ENCODE assay signal across 8 cellular contexts in genomic region chr1:58902830-58903229, GRCh38.
DNase-seq lines count a peak whose midpoint lies in the region; ATAC-seq, FAIRE-seq and TF ChIP-seq lines count a peak whose summit lies in the region.
"Had no signal": no experiment of that assay in that cellular context is flagged by ENCODE, and none has a peak within 500 bp of the region (broad histone marks: within the 10 kb centered on the region; RNA-seq: fewer than 3 reads in every experiment).

No MANE protein-coding gene starts in this region.

- H3K9ac ChIP-seq in keratinocyte (ENCODE audit: control insufficient read depth, extremely low read depth, insufficient read depth, low read length) (no peak overlapping the region), stomach smooth muscle (ENCODE audit: low read length in 2 of 2) (peak overlapping the region; percentile 83 to 97)

- H3K9me3 Mint-ChIP-seq in IgD-negative memory B cell, result no peaks in the 10 kb centered on the region
- no peaks in the 10 kb centered on the region for H3K9me3 Mint-ChIP-seq in activated T-helper 2 cell treated with anti-CD3 and anti-CD28 coated beads, Interferon-gamma antibody, Interleukin-2, Interleukin-4, amounts not matched to agents 10 μg/mL and 5 μg/mL and 100 μg/mL, durations not matched to agents 14 hours and 24 hours and 36 hours

- H3K27ac Mint-ChIP-seq in IgD-negative memory B cell, result peak overlapping the region; percentile 4 to 93 (median 80)
- H3K27ac Mint-ChIP-seq in activated T-helper 2 cell treated with anti-CD3 and anti-CD28 coated beads, Interferon-gamma antibody, Interleukin-2, Interleukin-4, amounts not matched to agents 10 μg/mL and 5 μg/mL and 100 μg/mL, durations not matched to agents 14 hours and 24 hours and 36 hours, result peak overlapping the region; percentile 74

- H3K9me3 ChIP-seq in keratinocyte (ENCODE audit: control insufficient read depth, low read depth, low read length) (no peaks in the 10 kb centered on the region), stomach smooth muscle (ENCODE audit: control insufficient read depth in 2 of 2, low read length in 2 of 2) (no peaks in the 10 kb centered on the region)

- H3K27ac ChIP-seq in keratinocyte (ENCODE audit: control insufficient read depth, insufficient read depth, low read length) (no peak overlapping the region), stomach smooth muscle (ENCODE audit: low read length) (peak overlapping the region; percentile 97)

- peak overlapping the region; percentile 48 to 91 (median 84) for H3K4me3 Mint-ChIP-seq in IgD-negative memory B cell
- peak overlapping the region; percentile 20 for H3K4me3 Mint-ChIP-seq in activated T-helper 2 cell treated with anti-CD3 and anti-CD28 coated beads, Interferon-gamma antibody, Interleukin-2, Interleukin-4, amounts not matched to agents 10 μg/mL and 5 μg/mL and 100 μg/mL, durations not matched to agents 14 hours and 24 hours and 36 hours (ENCODE audit: low read depth)

- no peak for TF ChIP-seq CTCF in keratinocyte (optimal IDR thresholded peaks at IDR 0.05 in 1 of 3, IDR thresholded peaks at IDR 0.05 in 1 of 3, conservative IDR thresholded peaks at IDR 0.05 in 1 of 3; ENCODE audit: extremely low read depth in 1 of 3, insufficient read depth in 2 of 3, low read length in 3 of 3)

- H3K36me3 ChIP-seq in keratinocyte (ENCODE audit: control insufficient read depth in 2 of 2, extremely low read depth in 1 of 2, insufficient read depth in 2 of 2, low read length in 2 of 2), result no peaks in the 10 kb centered on the region
- no peaks in the 10 kb centered on the region for H3K36me3 ChIP-seq in stomach smooth muscle (ENCODE audit: control insufficient read depth in 2 of 2, insufficient read depth in 2 of 2, low read length in 2 of 2)

- no peaks in the 10 kb centered on the region for H3K79me2 ChIP-seq in keratinocyte (ENCODE audit: control insufficient read depth, insufficient read depth, low read length)

- peak overlapping the region; percentile 65 for H3K4me2 ChIP-seq in keratinocyte (ENCODE audit: control insufficient read depth, extremely low read depth, insufficient read depth, low read depth, low read length)

- H3K27me3 ChIP-seq in keratinocyte (ENCODE audit: control insufficient read depth, extremely low read depth, insufficient read depth, low read length), result no peaks in the 10 kb centered on the region
- no peaks in the 10 kb centered on the region for H3K27me3 ChIP-seq in stomach smooth muscle (ENCODE audit: control insufficient read depth in 1 of 2, insufficient read depth in 2 of 2, low read length in 2 of 2)

- H4K20me1 ChIP-seq in keratinocyte (ENCODE audit: control insufficient read depth, extremely low read depth, insufficient read depth, low read length), result no peaks in the 10 kb centered on the region

- H3K36me3 Mint-ChIP-seq in IgD-negative memory B cell, result no peaks in the 10 kb centered on the region
- no peaks in the 10 kb centered on the region for H3K36me3 Mint-ChIP-seq in activated T-helper 2 cell treated with anti-CD3 and anti-CD28 coated beads, Interferon-gamma antibody, Interleukin-2, Interleukin-4, amounts not matched to agents 10 μg/mL and 5 μg/mL and 100 μg/mL, durations not matched to agents 14 hours and 24 hours and 36 hours (ENCODE audit: low read depth)

- no peaks in the 10 kb centered on the region for H3K9me1 ChIP-seq in keratinocyte (ENCODE audit: control insufficient read depth, extremely low read depth, insufficient read depth, low read length)

- no peaks in the 10 kb centered on the region for H3K27me3 Mint-ChIP-seq in IgD-negative memory B cell
- peaks cover 5% of the 10 kb centered on the region for H3K27me3 Mint-ChIP-seq in activated T-helper 2 cell treated with anti-CD3 and anti-CD28 coated beads, Interferon-gamma antibody, Interleukin-2, Interleukin-4, amounts not matched to agents 10 μg/mL and 5 μg/mL and 100 μg/mL, durations not matched to agents 14 hours and 24 hours and 36 hours (ENCODE audit: low read depth)

- no peak overlapping the region for H2AFZ ChIP-seq in keratinocyte (ENCODE audit: control insufficient read depth, low read length)

- H3K4me1 ChIP-seq in keratinocyte (ENCODE audit: control insufficient read depth, extremely low read depth, insufficient read depth, low read length) (peaks cover 9% of the 10 kb centered on the region), stomach smooth muscle (ENCODE audit: control insufficient read depth, insufficient read depth, low read length) (peaks cover 21% of the 10 kb centered on the region)

- intact Hi-C loops in activated T-helper 2 cell treated with anti-CD3 and anti-CD28 coated beads, Interferon-gamma antibody, Interleukin-2, Interleukin-4, amounts not matched to agents 10 μg/mL and 5 μg/mL and 100 μg/mL, durations not matched to agents 14 hours and 24 hours and 36 hours (cut with micrococcal nuclease), result loop anchor here (1.0 to 5.0 kb wide), 8 partner anchors 20 to 239 kb away; partner anchors contain the start of gene JUN

- no peak for DNase-seq in activated T-helper 2 cell treated with anti-CD3 and anti-CD28 coated beads, Interferon-gamma antibody, Interleukin-2, Interleukin-4, amounts not matched to agents 10 μg/mL and 5 μg/mL and 100 μg/mL, durations not matched to agents 14 hours and 24 hours and 36 hours (ENCODE audit: low spot score)
- DNase-seq in keratinocyte (ENCODE audit: low read depth, low spot score) (no peak), NCI-H345 treated with DMSO at 0.1 percent for 48 hours (lab: John Stamatoyannopoulos, UW; ENCODE audit: unreplicated experiment) (no peak), SHP77 treated with DMSO at 0.1 percent for 48 hours (lab: John Stamatoyannopoulos, UW) (no peak)

- no peak for ATAC-seq in HG03280 (IDR thresholded peaks at IDR 0.05; ENCODE audit: unreplicated experiment)

- no peak for FAIRE-seq in keratinocyte (lab: Jason Lieb, UNC)
- FAIRE-seq: frontal cortex had no signal

- dilution Hi-C loops in keratinocyte (cut with MboI; ENCODE audit: extremely low pct_ligation_motif_present, low sequenced_read_pairs), result no loop called here

- peaks cover 6 to 12% (median 10%) of the 10 kb centered on the region in 3 donors for H3K4me1 Mint-ChIP-seq in IgD-negative memory B cell
- H3K4me1 Mint-ChIP-seq in activated T-helper 2 cell treated with anti-CD3 and anti-CD28 coated beads, Interferon-gamma antibody, Interleukin-2, Interleukin-4, amounts not matched to agents 10 μg/mL and 5 μg/mL and 100 μg/mL, durations not matched to agents 14 hours and 24 hours and 36 hours (ENCODE audit: low read depth), result peaks cover 27% of the 10 kb centered on the region

- H3K4me3 ChIP-seq in keratinocyte (ENCODE audit: control insufficient read depth in 2 of 3, extremely low read depth in 1 of 3, insufficient read depth in 2 of 3, low read depth in 1 of 3, low read length in 3 of 3) (no peak overlapping the region), stomach smooth muscle (ENCODE audit: low read length in 2 of 2) (peak overlapping the region; percentile 70 to 91)

Comparison
In these comparisons a context has a peak if more than half of its experiments do, and no peak if none do; other contexts are left out.
1. H3K4me3 ChIP-seq: peak in stomach smooth muscle (2 of 2); none in keratinocyte (0 of 3).